ENCODE assay signal across 1 cellular context in the genomic region with DNA sequence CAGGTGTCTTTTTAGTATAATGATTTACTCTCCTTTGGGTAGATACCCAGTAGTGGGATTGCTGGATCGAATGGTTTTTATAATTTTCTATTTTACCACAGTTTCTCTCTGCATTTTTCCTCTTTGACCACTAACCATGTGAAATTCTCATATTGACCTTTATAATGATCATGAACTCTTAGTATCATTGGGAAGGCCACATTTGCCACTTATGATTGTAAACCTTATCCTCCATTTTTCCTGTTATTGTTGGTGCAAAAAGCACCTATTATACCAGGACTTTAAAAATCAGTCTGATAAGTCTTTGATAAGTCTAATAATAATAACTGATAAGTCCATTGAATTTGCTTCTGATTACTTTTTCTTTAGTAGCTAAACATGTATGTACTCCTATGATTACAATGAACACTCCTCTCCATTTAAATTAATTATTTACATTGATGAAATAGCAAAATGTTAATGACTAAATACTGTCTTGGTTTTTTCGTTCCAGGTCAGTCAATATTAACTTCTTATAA.
TF ChIP-seq lines count a peak whose summit lies in the region.

No MANE protein-coding gene starts in this region.

TF ChIP-seq in K562, 482 proteins besides CTCF, POLR2A, EP300 and RAD21:
- peak; percentile 17 for TF ChIP-seq U2AF1 (optimal IDR thresholded peaks at IDR 0.05; ENCODE audit: low read depth, low read length)
- TF ChIP-seq POLR2G (IDR thresholded peaks at IDR 0.05; ENCODE audit: low read depth, low read length): 0 out of 2 replicates have a peak, but pooled peaks have one; percentile 19
- no peak for TF ChIP-seq SREBF1 (IDR thresholded peaks at IDR 0.05; ENCODE audit: borderline replicate concordance, low read depth, low read length)
